ENCODE assay signal across 8 cellular contexts in genomic region chr18:48838921-48839818, GRCh38.
DNase-seq lines count a peak whose midpoint lies in the region; ATAC-seq and TF ChIP-seq lines count a peak whose summit lies in the region.

No MANE protein-coding gene starts in this region.

- H3K27me3 ChIP-seq in IMR-90 (ENCODE audit: control insufficient read depth, insufficient read depth, low read length): no peaks in the 10 kb centered on the region

- H3K4me1 ChIP-seq in IMR-90 (ENCODE audit: control insufficient read depth, insufficient read depth, low read length): peaks cover 31% of the 10 kb centered on the region

- no TSS peak for BruUV-seq in IMR-90 (replicated peaks; lab: Mats Ljungman, UMichigan)

- no peaks in the 10 kb centered on the region for H3K9me3 ChIP-seq in IMR-90 (ENCODE audit: control insufficient read depth, insufficient read depth, low read length)

- peaks cover 22% of the 10 kb centered on the region for H3K4me1 Mint-ChIP-seq in memory B cell

- no peak overlapping the region for H4K5ac ChIP-seq in IMR-90 (ENCODE audit: low read depth, low read length)

- TF ChIP-seq POLR2A in IMR-90 (IDR thresholded peaks at IDR 0.05; ENCODE audit: low read depth, low read length): no peak

- peak overlapping the region; percentile 66 for H2AK9ac ChIP-seq in IMR-90 (replicated peaks; ENCODE audit: low read depth, low read length, poor library complexity)

- H3K36me3 ChIP-seq in IMR-90 (ENCODE audit: control insufficient read depth, insufficient read depth, low read length): peaks cover 2% of the 10 kb centered on the region

- peak overlapping the region; percentile 43 for H3K27ac Mint-ChIP-seq in memory B cell

- H2BK5ac ChIP-seq in IMR-90 (ENCODE audit: low read depth, low read length, poor library complexity, severe bottlenecking): peak overlapping the region; percentile 10

- CTCF ChIA-PET in IMR-90 (lab: Yijun Ruan, JAX): no interaction called here

- no peaks in the 10 kb centered on the region for H3K9me3 Mint-ChIP-seq in memory B cell

- 0 out of 2 replicates have a peak, but pooled peaks have one; percentile 3 for TF ChIP-seq RAD21 in IMR-90 (IDR thresholded peaks at IDR 0.05; ENCODE audit: low read length)

- no peak overlapping the region for H3K4me3 ChIP-seq in IMR-90 (ENCODE audit: insufficient read depth, low read depth, low read length)

- no peaks in the 10 kb centered on the region; the same call in 1 of the 2 replicates for H4K20me1 ChIP-seq in IMR-90 (ENCODE audit: insufficient read depth, low read length)

- peak overlapping the region; percentile 78 for H2BK120ac ChIP-seq in IMR-90 (ENCODE audit: low read depth, low read length)

- H2AFZ ChIP-seq in IMR-90 (replicated peaks; ENCODE audit: low read length, poor library complexity): peak overlapping the region; percentile 35

- peak overlapping the region; percentile 41 for H3K23ac ChIP-seq in IMR-90 (ENCODE audit: low read depth, low read length)

- dilution Hi-C loops in IMR-90 (cut with HindIII; ENCODE audit: low sequenced_read_pairs, unreplicated experiment): no loop called here

- ATAC-seq in IMR-90 (ENCODE audit: low read depth) (peak; percentile 43), memory B cell (ENCODE audit: low read depth) (no peak), HG02885 (IDR thresholded peaks at IDR 0.05; ENCODE audit: poor library complexity, unreplicated experiment) (no peak), GM21529 (IDR thresholded peaks at IDR 0.05; ENCODE audit: unreplicated experiment) (no peak), GM18868 (IDR thresholded peaks at IDR 0.05; ENCODE audit: unreplicated experiment) (no peak)

- peak overlapping the region; percentile 30 for H3K18ac ChIP-seq in IMR-90 (ENCODE audit: low read depth, low read length)

- intact Hi-C loops in IMR-90 (cut with micrococcal nuclease): loop anchor here (10.0 kb wide), 1 partner anchor 396 kb away; no protein-coding TSS in a partner anchor

- POLR2A ChIA-PET in IMR-90 (lab: Charles Lee; ENCODE audit: unreplicated experiment): no interaction called here

- peak overlapping the region in 1 of 2 experiments; percentile 67; a peak in 2 of 4 replicates for H4K8ac ChIP-seq in IMR-90 (ENCODE audit: low read depth in 2 of 2, low read length in 2 of 2)

- H3K9ac ChIP-seq in IMR-90 (ENCODE audit: low read depth, low read length): peak overlapping the region; percentile 8; the same call in 1 of the 2 replicates

- no peaks in the 10 kb centered on the region for H3K36me3 Mint-ChIP-seq in memory B cell

- peaks cover 27% of the 10 kb centered on the region for H3K9me1 ChIP-seq in IMR-90 (ENCODE audit: insufficient read depth, low read length)

- no peak overlapping the region for H3K4me3 Mint-ChIP-seq in memory B cell

- TF ChIP-seq CTCF in IMR-90 (conservative IDR thresholded peaks at IDR 0.05; ENCODE audit: low read depth, low read length): no peak

- H2AK5ac ChIP-seq in IMR-90 (ENCODE audit: low read depth, low read length): peak overlapping the region; percentile 91

- H2BK20ac ChIP-seq in IMR-90 (ENCODE audit: low read depth, low read length): peak overlapping the region; percentile 77

- in situ Hi-C loops in IMR-90 (cut with MboI; ENCODE audit: low sequenced_read_pairs): no loop called here

- WGBS in IMR-90 (ENCODE audit: extremely low coverage in 2 of 2, insufficient read length in 1 of 2), 2 experiments: 50% methylated on average over 7 of the region's 10 CpGs; no CpG with 5 or more reads in 1 of the 2 experiments

- peak overlapping the region; percentile 80; the same call in 2 of the 3 replicates for H2BK15ac ChIP-seq in IMR-90 (ENCODE audit: low read depth, low read length)

- no peaks in the 10 kb centered on the region for H3K27me3 Mint-ChIP-seq in memory B cell

- peak; percentile 87 for DNase-seq in AG20443 (ENCODE audit: low spot score)
- peak; percentile 73 for DNase-seq in IMR-90
- DNase-seq in amniotic epithelial cell (ENCODE audit: low read depth): peak; percentile 82
- no peak for DNase-seq in memory B cell (ENCODE audit: low spot score in 2 of 2)
- no peak for DNase-seq in NCI-H2171 treated with DMSO at 0.1 percent for 48 hours (lab: John Stamatoyannopoulos, UW)

- peaks cover 27 to 74% of the 10 kb centered on the region in 2 experiments for H3K79me1 ChIP-seq in IMR-90 (ENCODE audit: low read depth in 1 of 2, low read length in 2 of 2)

- peak overlapping the region; percentile 87 for H3K4ac ChIP-seq in IMR-90 (ENCODE audit: low read depth, low read length)

- H3K4me2 ChIP-seq in IMR-90 (ENCODE audit: low read depth, low read length): no peak overlapping the region

- peak overlapping the region; percentile 23; the same call in 1 of the 2 replicates for H3K27ac ChIP-seq in IMR-90 (ENCODE audit: insufficient read depth, low read length)

- peak overlapping the region; percentile 70 for H3K14ac ChIP-seq in IMR-90 (replicated peaks; ENCODE audit: low read depth, low read length)

- H4K91ac ChIP-seq in IMR-90 (ENCODE audit: insufficient read depth, low read depth, low read length): peak overlapping the region; percentile 74

- peak overlapping the region; percentile 14; the same call in 1 of the 2 replicates for H3K56ac ChIP-seq in IMR-90 (ENCODE audit: extremely low read depth, insufficient read depth, low read length)

TF ChIP-seq in IMR-90, 13 proteins besides CTCF, POLR2A, EP300 and RAD21:
- TF ChIP-seq NFE2L2 (IDR thresholded peaks at IDR 0.05; ENCODE audit: low read depth, low read length) (no peak), FOS (IDR thresholded peaks at IDR 0.05; ENCODE audit: low read depth, low read length) (peak; percentile 34; the same call in 1 of the 2 replicates), CEBPB (IDR thresholded peaks at IDR 0.05; ENCODE audit: low read depth, low read length) (peak; percentile 95), MAZ (IDR thresholded peaks at IDR 0.05; ENCODE audit: borderline replicate concordance, low read depth, low read length) (0 out of 2 replicates have a peak, but pooled peaks have one; percentile 43), CHD1 (IDR thresholded peaks at IDR 0.05; ENCODE audit: low read depth, low read length) (no peak), SMC3 (IDR thresholded peaks at IDR 0.05; ENCODE audit: low read depth, low read length) (0 out of 2 replicates have a peak, but pooled peaks have one; percentile 17), USF2 (IDR thresholded peaks at IDR 0.05; ENCODE audit: low read depth, low read length) (no peak), MXI1 (IDR thresholded peaks at IDR 0.05; ENCODE audit: borderline replicate concordance, low read depth, low read length) (no peak), RCOR1 (IDR thresholded peaks at IDR 0.05; ENCODE audit: insufficient replicate concordance, low read length) (no peak), BHLHE40 (IDR thresholded peaks at IDR 0.05; ENCODE audit: low read depth, low read length) (no peak), MAFK (IDR thresholded peaks at IDR 0.05; ENCODE audit: low read depth, low read length) (no peak)
TF ChIP-seq in IMR-90: peak in this region for 4.

Comparison
In these comparisons a context has a peak if more than half of its experiments do, and no peak if none do; other contexts are left out.
1. DNase-seq: peak in AG20443 (single experiment), IMR-90 (single experiment) and amniotic epithelial cell (single experiment); none in memory B cell (0 of 2) and NCI-H2171 treated with DMSO at 0.1 percent for 48 hours (single experiment).